In the genomic region with DNA sequence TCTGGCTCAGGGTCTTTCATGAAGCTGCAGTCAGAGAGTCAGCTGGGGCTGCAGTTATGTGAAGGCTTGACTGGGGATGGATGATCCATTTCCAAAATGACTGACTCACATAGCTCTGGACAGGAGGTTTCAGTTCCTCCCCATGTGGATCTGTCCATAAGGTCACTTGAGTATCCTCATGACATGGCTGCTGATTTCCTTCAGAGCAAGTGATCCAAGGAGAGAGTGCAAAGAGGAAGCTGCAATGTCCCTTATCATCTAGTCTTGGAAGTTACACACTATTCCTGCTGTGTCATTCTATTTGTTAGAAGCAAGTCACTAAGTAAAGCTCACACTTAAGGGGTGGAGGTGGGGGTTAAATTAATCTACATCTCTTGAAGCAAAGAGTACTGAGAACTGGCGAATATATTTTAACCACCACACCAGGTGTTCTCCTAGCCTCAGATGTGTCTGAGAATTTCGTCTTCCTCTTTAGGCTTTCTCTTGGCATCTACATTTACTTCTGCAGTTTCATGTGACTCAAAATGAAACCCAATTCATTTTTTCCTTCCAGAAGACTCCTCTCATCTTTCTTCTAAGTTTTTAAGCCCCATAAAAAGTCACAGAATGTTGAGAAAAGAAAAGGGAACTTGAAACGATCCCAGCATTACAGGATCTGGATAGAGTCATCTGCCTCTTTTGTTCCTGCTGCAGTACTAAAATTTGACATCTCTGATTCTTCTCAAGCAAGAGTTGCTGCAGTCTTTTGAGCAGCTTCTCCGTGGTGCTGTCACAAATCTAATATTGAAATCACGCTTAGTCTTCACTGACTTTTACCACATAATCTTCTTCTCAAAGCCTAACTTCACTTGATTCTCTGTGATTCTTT, we compare ENCODE assay signal across 12 cellular contexts. TPM values are rescaled to one million over a fixed set of nuclear protein-coding genes. Genes with fewer than 3 reads are reported as not detected.
DNase-seq lines count a peak whose midpoint lies in the region; ATAC-seq, FAIRE-seq and TF ChIP-seq lines count a peak whose summit lies in the region.
"Had no signal": no experiment of that assay in that cellular context is flagged by ENCODE, and none has a peak within 500 bp of the region (broad histone marks: within the 10 kb centered on the region; RNA-seq: fewer than 3 reads in every experiment).

No MANE protein-coding gene starts in this region.

- H3K4me2 ChIP-seq in GM23248 (ENCODE audit: unreplicated experiment): no peak overlapping the region

- ATAC-seq in GM21360 (IDR thresholded peaks at IDR 0.05; ENCODE audit: unreplicated experiment): peak; percentile 83
- peak; percentile 86 for ATAC-seq in HG03196 (IDR thresholded peaks at IDR 0.05; ENCODE audit: unreplicated experiment)
- peak; percentile 74 for ATAC-seq in activated B cell treated with CpG ODN at 0.5 μM for 24 hours (ENCODE audit: low read depth)

- DNase-seq in GM12892 (ENCODE audit: insufficient read length) (no peak), activated B cell treated with CpG ODN at 0.5 μM for 24 hours (no peak), NCI-H2196 treated with DMSO at 0.1 percent for 48 hours (lab: John Stamatoyannopoulos, UW; ENCODE audit: unreplicated experiment) (no peak), sigmoid colon (no peak), chondrocyte (ENCODE audit: low spot score) (no peak), GM23248 (no peak)
- DNase-seq: cerebellar nuclear complex, T1000 had no signal

- H3K4me1 ChIP-seq in sigmoid colon (peaks cover 0 to 5% (median 0%) of the 10 kb centered on the region in 4 donors), GM23248 (ENCODE audit: insufficient read depth) (peaks cover 3% of the 10 kb centered on the region; the same call in 1 of the 2 replicates)

- H3K4me3 ChIP-seq in sigmoid colon (no peak overlapping the region), GM23248 (no peak overlapping the region)

- H3K36me3 ChIP-seq in sigmoid colon (no peaks in the 10 kb centered on the region), GM23248 (ENCODE audit: low read depth) (no peaks in the 10 kb centered on the region)

- H3K4me1 Mint-ChIP-seq in activated B cell treated with CpG ODN at 0.5 μM for 24 hours (peaks cover 39% of the 10 kb centered on the region), chondrocyte (ENCODE audit: low read depth) (peaks cover 17% of the 10 kb centered on the region)

- no peaks in the 10 kb centered on the region for H3K79me2 ChIP-seq in GM23248 (ENCODE audit: insufficient read depth)

- peaks cover 5% of the 10 kb centered on the region for H3F3A ChIP-seq in GM23248 (ENCODE audit: insufficient read depth)

- peak; percentile 96 for FAIRE-seq in GM12892 (lab: Jason Lieb, UNC)
- FAIRE-seq: islet of Langerhans had no signal

- CTCF ChIA-PET in activated B cell treated with CpG ODN at 0.5 μM for 24 hours (lab: Charles Lee): interaction anchor here (1.2 kb wide), 1 partner anchor 19 kb away, joined by 3 read pairs; no protein-coding TSS in a partner anchor

- TF ChIP-seq CTCF in activated B cell treated with CpG ODN at 0.5 μM for 24 hours (IDR thresholded peaks at IDR 0.05) (no peak), sigmoid colon (IDR thresholded peaks at IDR 0.05) (no peak), chondrocyte (IDR thresholded peaks at IDR 0.05) (no peak)

- in situ Hi-C loops in GM23248 (cut with MboI): loop anchor here (10.0 kb wide), 1 partner anchor 555 kb away; no protein-coding TSS in a partner anchor

- TF ChIP-seq EP300 in sigmoid colon (IDR thresholded peaks at IDR 0.05): peak in 1 of 4 donors; percentile 42

- H3K27ac ChIP-seq in sigmoid colon (peak overlapping the region in 2 of 4 donors; percentile 36 to 52), GM23248 (no peak overlapping the region)

- H3K9me2 ChIP-seq in GM23248 (ENCODE audit: insufficient read depth): no peaks in the 10 kb centered on the region

- no peak overlapping the region for H2AFZ ChIP-seq in GM23248

- H3K27ac Mint-ChIP-seq in activated B cell treated with CpG ODN at 0.5 μM for 24 hours (peak overlapping the region; percentile 80), chondrocyte (ENCODE audit: unreplicated experiment) (no peak overlapping the region)

- H3K9me3 Mint-ChIP-seq in activated B cell treated with CpG ODN at 0.5 μM for 24 hours (peaks cover 4% of the 10 kb centered on the region), chondrocyte (ENCODE audit: low read depth) (peaks cover 11% of the 10 kb centered on the region)

- POLR2A ChIA-PET in activated B cell treated with CpG ODN at 0.5 μM for 24 hours (lab: Charles Lee): interaction anchor here (1.2 kb wide), 1 partner anchor 265 kb away, joined by 9 read pairs; a partner anchor contains a TSS

- H3K27me3 Mint-ChIP-seq in activated B cell treated with CpG ODN at 0.5 μM for 24 hours: peaks cover 2% of the 10 kb centered on the region
- H3K27me3 Mint-ChIP-seq in chondrocyte (ENCODE audit: low read depth): no peaks in the 10 kb centered on the region

- 34 to 71% methylated on average over 5 of the region's 5 CpGs for WGBS in sigmoid colon, 2 donors
- 45 to 62% methylated on average over 4 to 5 of the region's 5 CpGs for WGBS in GM23248 (ENCODE audit: low coverage in 1 of 2, low lambda C conversion rate in 2 of 2, missing lambda C conversion rate in 2 of 2), 2 experiments

- H3K9me3 ChIP-seq in sigmoid colon (no peaks in the 10 kb centered on the region), GM23248 (ENCODE audit: low read depth) (no peaks in the 10 kb centered on the region)

- H3K4me3 Mint-ChIP-seq in activated B cell treated with CpG ODN at 0.5 μM for 24 hours (peak overlapping the region; percentile 38), chondrocyte (ENCODE audit: unreplicated experiment) (no peak overlapping the region)

- H3K27me3 ChIP-seq in sigmoid colon (no peaks in the 10 kb centered on the region), GM23248 (replicated peaks; ENCODE audit: insufficient read depth) (no peaks in the 10 kb centered on the region; the same call in 1 of the 2 replicates)

- no peaks in the 10 kb centered on the region for H3K36me3 Mint-ChIP-seq in activated B cell treated with CpG ODN at 0.5 μM for 24 hours (ENCODE audit: low read depth)
- H3K36me3 Mint-ChIP-seq in chondrocyte (ENCODE audit: low read depth): peaks cover 4% of the 10 kb centered on the region

- H4K20me1 ChIP-seq in GM23248 (ENCODE audit: insufficient read depth): no peaks in the 10 kb centered on the region

- H3K9ac ChIP-seq in GM23248: no peak overlapping the region

- intact Hi-C loops in activated B cell treated with CpG ODN at 0.5 μM for 24 hours (cut with micrococcal nuclease) (loop anchor here (1.0 to 10.0 kb wide), 6 partner anchors 18 to 782 kb away; a partner anchor contains a TSS), sigmoid colon (cut with DNase I) (loop anchor here (10.0 kb wide), 1 partner anchor 325 kb away; no protein-coding TSS in a partner anchor)

- no peak for TF ChIP-seq POLR2A in GM12892 (IDR thresholded peaks at IDR 0.05; ENCODE audit: low read depth, low read length)
- no peak for TF ChIP-seq POLR2A in sigmoid colon (IDR thresholded peaks at IDR 0.05)

RNA-seq across cellular contexts. Expression of a gene that starts 3.8 kb away (rescaled TPM):
- not detected for polyA plus RNA-seq in GM12892 (2012; ENCODE audit: missing spikeins)
- total RNA-seq in activated B cell treated with CpG ODN at 0.5 μM for 24 hours (0.16 and 0.37 TPM in 2 replicates), sigmoid colon (1 to 10 TPM in 2 of 4 donors, under 1 TPM in 2; 0.54 to 2.8 (median 1.1) TPM), chondrocyte (0.17 to 0.23 TPM in 2 of 3 replicates, not detected in the other)
- polyA plus RNA-seq in sigmoid colon (under 1 TPM in 1 of 3 donors, not detected in 2; 0.19 TPM), GM23248 (2016; fragmentation: Nextera tagmentation; extraction: Ambion mirVana) (0.13 and 0.32 TPM in 2 replicates)
- total RNA-seq in GM23248 (2014; rRNA removed; shearing (Covaris generic)): not detected in 2 replicates
- total RNA-seq: Daoy had no signal

RNA-seq across cellular contexts. Expression of a gene that starts 47.7 kb away (rescaled TPM):
- polyA plus RNA-seq in GM12892 (2012; ENCODE audit: missing spikeins): not detected
- total RNA-seq in activated B cell treated with CpG ODN at 0.5 μM for 24 hours: not detected in 2 replicates
- total RNA-seq in sigmoid colon: under 1 TPM in 1 of 4 donors, not detected in 3; 0.66 TPM
- under 1 TPM in 2 of 3 donors, not detected in 1; 0.04 to 0.60 TPM for polyA plus RNA-seq in sigmoid colon
- not detected in 3 replicates for total RNA-seq in chondrocyte
- not detected in 2 replicates for total RNA-seq in GM23248 (2014; rRNA removed; shearing (Covaris generic))
- polyA plus RNA-seq in GM23248 (2016; fragmentation: Nextera tagmentation; extraction: Ambion mirVana): not detected in 2 replicates
- total RNA-seq: Daoy had no signal
